ENCODE assay signal across 1 cellular context in genomic region chrX:29269390-29269789, GRCh38.
TF ChIP-seq lines count a peak whose summit lies in the region.

No MANE protein-coding gene starts in this region.

TF ChIP-seq in HepG2, 621 proteins besides CTCF, POLR2A, EP300 and RAD21 (continued from another document):
- TF ChIP-seq MAZ (IDR thresholded peaks at IDR 0.05; ENCODE audit: borderline replicate concordance, low read depth, low read length) (no peak), MAZ (CRISPR knock-in tag; IDR thresholded peaks at IDR 0.05; ENCODE audit: low read depth) (no peak), THYN1 (CRISPR knock-in tag; IDR thresholded peaks at IDR 0.05; ENCODE audit: borderline replicate concordance, low read depth) (no peak), PHB2 (IDR thresholded peaks at IDR 0.05; ENCODE audit: partially characterized antibody) (no peak)
TF ChIP-seq in HepG2: peak in this region for 0.
